Comparison of ENCODE assay signal across 1 cellular context in the genomic region with DNA sequence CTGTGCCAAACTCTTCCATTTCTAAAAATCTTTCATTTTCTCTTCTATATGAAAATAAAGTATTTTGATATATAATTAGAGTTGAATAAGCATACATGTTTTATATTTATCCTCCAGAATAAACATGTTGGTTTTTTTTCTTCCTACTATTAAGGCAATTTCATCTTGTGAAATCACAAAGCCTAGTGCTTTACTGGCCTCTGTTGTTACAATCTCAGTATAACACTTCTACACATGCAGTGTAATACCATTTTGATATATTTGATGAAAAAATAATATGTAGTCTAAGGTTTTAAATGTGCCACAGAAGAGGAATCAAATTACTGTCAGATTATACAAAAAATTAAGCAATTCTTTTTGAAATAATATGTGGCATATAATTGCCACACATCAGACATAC.
TF ChIP-seq lines count a peak whose summit lies in the region.

No MANE protein-coding gene starts in this region.

TF ChIP-seq in IMR-90, 13 proteins besides CTCF, POLR2A, EP300 and RAD21:
- no peak for TF ChIP-seq USF2 (IDR thresholded peaks at IDR 0.05; ENCODE audit: low read depth, low read length)
- TF ChIP-seq SMC3 (IDR thresholded peaks at IDR 0.05; ENCODE audit: low read depth, low read length) = no peak
- no peak for TF ChIP-seq NFE2L2 (IDR thresholded peaks at IDR 0.05; ENCODE audit: low read depth, low read length)
- no peak for TF ChIP-seq RCOR1 (IDR thresholded peaks at IDR 0.05; ENCODE audit: insufficient replicate concordance, low read length)
- TF ChIP-seq MXI1 (IDR thresholded peaks at IDR 0.05; ENCODE audit: borderline replicate concordance, low read depth, low read length) = no peak
TF ChIP-seq in IMR-90: peak in this region for 0.
